ENCODE assay signal across 9 cellular contexts in genomic region chr12:6452245-6452731, GRCh38. TPM values are rescaled to one million over a fixed set of nuclear protein-coding genes. Genes with fewer than 3 reads are reported as not detected.
DNase-seq lines count a peak whose midpoint lies in the region; ATAC-seq, FAIRE-seq and TF ChIP-seq lines count a peak whose summit lies in the region.
"Had no signal": no experiment of that assay in that cellular context is flagged by ENCODE, and none has a peak within 500 bp of the region (broad histone marks: within the 10 kb centered on the region; RNA-seq: fewer than 3 reads in every experiment).

No MANE protein-coding gene starts in this region.

- H3K4me3 ChIP-seq in Caco-2 (ENCODE audit: low read depth, low read length) (peak overlapping the region; percentile 82), adipocyte (ENCODE audit: low read length) (peak overlapping the region; percentile 84), gastrocnemius medialis (peak overlapping the region; percentile 72 to 91 (median 84))

- POLR2A ChIA-PET in Caco-2 (lab: Charles Lee), result interaction anchor here (3.1 kb wide), 1 partner anchor 18 kb away, joined by 16 read pairs; the partner anchor contains the start of gene VAMP1

- no peaks in the 10 kb centered on the region for H3K9me3 Mint-ChIP-seq in Caco-2 (ENCODE audit: unreplicated experiment)

- CTCF ChIA-PET in Caco-2 (lab: Charles Lee), result interaction anchor here (0.5 to 3.4 kb wide), 6 partner anchors 13 to 163 kb away, joined by 4 to 17 read pairs (median 6); partner anchors contain the start of genes GAPDH, LTBR and VAMP1

- H3K9me3 ChIP-seq in Caco-2, result no peaks in the 10 kb centered on the region
- no peaks in the 10 kb centered on the region for H3K9me3 ChIP-seq in adipocyte (ENCODE audit: control insufficient read depth, low read length)
- H3K9me3 ChIP-seq in gastrocnemius medialis, result no peaks in the 10 kb centered on the region

- peak overlapping the region; percentile 96 to 99 (median 98) for H3K27ac ChIP-seq in gastrocnemius medialis

- no peaks in the 10 kb centered on the region for H3K27me3 ChIP-seq in Caco-2 (replicated peaks; ENCODE audit: control insufficient read depth, insufficient read depth, low read length)
- no peaks in the 10 kb centered on the region for H3K27me3 ChIP-seq in adipocyte (replicated peaks; ENCODE audit: control insufficient read depth, insufficient read depth, low read length)
- H3K27me3 ChIP-seq in gastrocnemius medialis, result no peaks in the 10 kb centered on the region

- H3K27ac Mint-ChIP-seq in Caco-2 (ENCODE audit: unreplicated experiment), result peak overlapping the region; percentile 93

- no peak for TF ChIP-seq POLR2A in gastrocnemius medialis (IDR thresholded peaks at IDR 0.05)

- ATAC-seq in gastrocnemius medialis, result peak; percentile 29 to 79
- ATAC-seq in HG03439 (IDR thresholded peaks at IDR 0.05; ENCODE audit: unreplicated experiment), result no peak

- H3K9ac ChIP-seq in adipocyte (ENCODE audit: low read length), result peak overlapping the region; percentile 93

- H3K4me1 ChIP-seq in Caco-2 (peaks cover 9% of the 10 kb centered on the region; the same call in 1 of the 2 replicates), adipocyte (ENCODE audit: control insufficient read depth, insufficient read depth, low read length) (peaks cover 27% of the 10 kb centered on the region), gastrocnemius medialis (peaks cover 18% of the 10 kb centered on the region in 2 donors)

- peak overlapping the region; percentile 79 for H3K4me3 Mint-ChIP-seq in Caco-2 (ENCODE audit: unreplicated experiment)

- DNase-seq in Caco-2 (peak; percentile 43 to 45), HTR-8/SVneo (ENCODE audit: insufficient read length, low spot score) (peak; percentile 33), adipocyte (ENCODE audit: low read depth) (no peak), hepatic stellate cell (ENCODE audit: low spot score) (peak; percentile 55), gastrocnemius medialis (peak; percentile 30 to 82), inferior parietal cortex (ENCODE audit: extremely low spot score) (no peak)
- DNase-seq in stimulated activated CD4-positive, alpha-beta T cell treated with anti-CD3 and anti-CD28 coated beads, Interleukin-4, amount 100 ng/mL, for 1 hour, result no peak

- TF ChIP-seq CTCF in Caco-2 (IDR thresholded peaks at IDR 0.05; ENCODE audit: insufficient read depth in 1 of 2, low read depth in 1 of 2, low read length in 1 of 2, severe bottlenecking in 1 of 2, unreplicated experiment in 1 of 2) (no peak), gastrocnemius medialis (IDR thresholded peaks at IDR 0.05 in 4 of 5, conservative IDR thresholded peaks at IDR 0.05 in 1 of 5) (no peak)

- in situ Hi-C loops in gastrocnemius medialis (cut with MboI; ENCODE audit: low sequenced_read_pairs in 4 of 4), result loop anchor here in 1 of 4 donors (25.0 kb wide), 1 partner anchor 115 kb away; the partner anchor contains the start of gene TNFRSF1A

- peaks cover 4% of the 10 kb centered on the region for H3K4me1 Mint-ChIP-seq in Caco-2 (ENCODE audit: low read depth, unreplicated experiment)

- no TSS peak for BruUV-seq in Caco-2 (replicated peaks; lab: Mats Ljungman, UMichigan)

- H3K36me3 ChIP-seq in Caco-2 (ENCODE audit: control insufficient read depth, insufficient read depth, low read length) (no peaks in the 10 kb centered on the region), adipocyte (ENCODE audit: control insufficient read depth, insufficient read depth, low read length, severe bottlenecking) (peaks cover 13% of the 10 kb centered on the region), gastrocnemius medialis (peaks cover 0 to 21% of the 10 kb centered on the region in 2 donors)

- peaks cover 16% of the 10 kb centered on the region for H3K36me3 Mint-ChIP-seq in Caco-2 (ENCODE audit: insufficient read depth, unreplicated experiment)

- intact Hi-C loops in Caco-2 (cut with micrococcal nuclease; ENCODE audit: unreplicated experiment), result loop anchor here (1.0 kb wide), 1 partner anchor 18 kb away; the partner anchor contains the start of gene VAMP1
- intact Hi-C loops in gastrocnemius medialis (cut with DNase I; ENCODE audit: low total_unique reads), result loop anchor here (5.0 kb wide), 1 partner anchor 110 kb away; the partner anchor contains the start of gene TNFRSF1A

- FAIRE-seq in HTR-8/SVneo (lab: Jason Lieb, UNC), result no peak

- H3K27me3 Mint-ChIP-seq in Caco-2 (ENCODE audit: insufficient read depth, unreplicated experiment), result no peaks in the 10 kb centered on the region

RNA-seq across cellular contexts. Expression of gene TAPBPL, which starts 0.4 kb away (rescaled TPM):
- total RNA-seq in Caco-2 (2022), result 9.1 and 9.7 TPM in 2 replicates
- total RNA-seq in gastrocnemius medialis, result 1 to 10 TPM; 3.8 to 8.6 (median 5.8) TPM

RNA-seq across cellular contexts. Expression of gene CD27, which starts 7.5 kb away (rescaled TPM):
- total RNA-seq in Caco-2 (2022), result not detected in 2 replicates
- under 1 TPM in 1 of 4 donors, not detected in 3; 0.55 TPM for total RNA-seq in gastrocnemius medialis
- total RNA-seq: M059J had no signal

RNA-seq across cellular contexts. Expression of gene VAMP1, which starts 18.2 kb away (rescaled TPM):
- total RNA-seq in Caco-2 (2022), result 8.4 and 9.7 TPM in 2 replicates
- total RNA-seq in gastrocnemius medialis, result 1 to 10 TPM; 1.1 to 2.0 (median 1.4) TPM

RNA-seq across cellular contexts. Expression of gene MRPL51, which starts 40.8 kb away (rescaled TPM):
- 448 and 456 TPM in 2 replicates for total RNA-seq in Caco-2 (2022)
- 100 to 1,000 TPM in 3 of 4 donors, 10 to 100 TPM in 1; 76.6 to 147 (median 124) TPM for total RNA-seq in gastrocnemius medialis

RNA-seq across cellular contexts. Expression of gene NCAPD2, which starts 41.6 kb away (rescaled TPM):
- total RNA-seq in Caco-2 (2022), result 204 and 218 TPM in 2 replicates
- total RNA-seq in gastrocnemius medialis, result 100 to 1,000 TPM in 1 of 4 donors, 10 to 100 TPM in 3; 12.3 to 250 (median 13.3) TPM

Comparison
In these comparisons a context has a peak if more than half of its experiments do, and no peak if none do; other contexts are left out.
1. DNase-seq: peak in Caco-2 (2 of 2), HTR-8/SVneo (single experiment), hepatic stellate cell (single experiment) and gastrocnemius medialis (2 of 2); none in adipocyte (single experiment), inferior parietal cortex (single experiment) and stimulated activated CD4-positive, alpha-beta T cell treated with anti-CD3 and anti-CD28 coated beads, Interleukin-4, amount 100 ng/mL, for 1 hour (single experiment).
2. Peak in every context shown above with its lines, with median percentiles within 50 percentile points of each other: H3K4me3 ChIP-seq.